Comparison of ENCODE assay signal across 8 cellular contexts in the genomic region with DNA sequence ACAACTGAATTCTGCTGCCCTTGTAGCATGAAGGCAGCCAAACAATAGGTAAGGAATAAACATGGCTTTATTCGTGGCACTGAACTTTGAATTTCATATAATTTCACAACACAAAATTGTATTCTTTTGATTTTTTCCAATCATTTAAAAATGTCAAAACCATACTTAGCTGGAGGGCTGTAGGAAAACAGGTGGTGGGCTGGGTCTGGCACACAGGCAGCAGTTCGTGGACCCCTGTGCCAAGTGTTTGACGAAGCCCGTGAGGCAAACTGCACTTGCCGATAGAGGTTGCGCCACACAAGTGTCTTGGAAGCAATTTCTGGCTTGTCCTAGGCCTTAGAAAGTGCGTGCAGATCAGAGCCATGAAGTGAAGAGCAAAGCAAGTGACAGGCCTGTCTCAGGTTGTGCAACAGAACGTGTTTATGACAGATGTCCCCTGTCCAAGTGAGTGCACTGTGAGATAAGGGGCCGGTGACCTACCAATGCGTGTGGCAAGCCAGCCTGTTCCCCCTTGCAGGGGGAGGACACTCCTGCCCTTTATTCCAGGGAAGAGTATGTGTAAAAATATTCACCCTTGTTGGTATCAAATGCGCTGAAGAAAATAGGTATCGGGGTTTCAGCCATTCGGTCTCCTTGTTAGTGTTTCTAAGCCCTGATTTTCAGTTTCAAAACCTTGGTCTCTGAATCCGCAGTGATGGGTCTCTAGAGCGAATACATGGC. TPM values are rescaled to one million over a fixed set of nuclear protein-coding genes. Genes with fewer than 3 reads are reported as not detected.
DNase-seq lines count a peak whose midpoint lies in the region; ATAC-seq and TF ChIP-seq lines count a peak whose summit lies in the region.

No MANE protein-coding gene starts in this region.

- peak overlapping the region; percentile 93 for H3K4me3 Mint-ChIP-seq in type B pancreatic cell

- peak; percentile 39 for ATAC-seq in HG03135 (IDR thresholded peaks at IDR 0.05; ENCODE audit: unreplicated experiment)
- ATAC-seq in GM18505 (IDR thresholded peaks at IDR 0.05; ENCODE audit: unreplicated experiment): no peak

- H4K5ac ChIP-seq in mesendoderm (ENCODE audit: low read length): no peak overlapping the region

- no peak for TF ChIP-seq POLR2A in GM18505 (IDR thresholded peaks at IDR 0.05; ENCODE audit: borderline replicate concordance, extremely low read depth, insufficient read depth, insufficient read length)

- no peaks in the 10 kb centered on the region for H3K9me3 Mint-ChIP-seq in type B pancreatic cell

- H3K79me1 ChIP-seq in mesendoderm (ENCODE audit: low read length): no peaks in the 10 kb centered on the region

- no peaks in the 10 kb centered on the region for H3K36me3 Mint-ChIP-seq in type B pancreatic cell

- no peak overlapping the region for H2BK5ac ChIP-seq in mesendoderm (ENCODE audit: low read length)

- H3K27me3 ChIP-seq in duodenal mucosa (ENCODE audit: control insufficient read depth in 1 of 2, insufficient read depth in 2 of 2, low read length in 2 of 2): no peaks in the 10 kb centered on the region
- H3K27me3 ChIP-seq in mesendoderm (ENCODE audit: insufficient read depth, low read length, poor library complexity): no peaks in the 10 kb centered on the region

- H3K9ac ChIP-seq in duodenal mucosa (ENCODE audit: low read depth in 1 of 2, low read length in 2 of 2): peak overlapping the region; percentile 75 to 84
- H3K9ac ChIP-seq in mesendoderm (ENCODE audit: low read length): peak overlapping the region; percentile 81

- H3K36me3 ChIP-seq in duodenal mucosa (ENCODE audit: control insufficient read depth in 1 of 2, insufficient read depth in 2 of 2, low read length in 2 of 2) (no peaks in the 10 kb centered on the region), mesendoderm (ENCODE audit: control insufficient read depth, insufficient read depth, low read length) (no peaks in the 10 kb centered on the region)

- no peak overlapping the region for H3K18ac ChIP-seq in mesendoderm (ENCODE audit: low read length)

- peak overlapping the region; percentile 94 for H3K4me2 ChIP-seq in mesendoderm (ENCODE audit: low read length)

- H2BK15ac ChIP-seq in mesendoderm (replicated peaks; ENCODE audit: low read depth): no peak overlapping the region

- no peak overlapping the region for H4K8ac ChIP-seq in mesendoderm (ENCODE audit: low read depth, low read length)

- H3K27me3 Mint-ChIP-seq in type B pancreatic cell: peaks cover 3% of the 10 kb centered on the region

- H3K27ac ChIP-seq in duodenal mucosa (ENCODE audit: low read depth, low read length): peak overlapping the region; percentile 90
- no peak overlapping the region for H3K27ac ChIP-seq in mesendoderm (ENCODE audit: low read depth, low read length)

- H2BK120ac ChIP-seq in mesendoderm (ENCODE audit: low read depth, low read length): no peak overlapping the region

- no peaks in the 10 kb centered on the region for H3K79me2 ChIP-seq in mesendoderm (ENCODE audit: control insufficient read depth, insufficient read depth, low read length)

- H3K4me3 ChIP-seq in duodenal mucosa (ENCODE audit: low read depth in 1 of 2, low read length in 2 of 2): peak overlapping the region; percentile 85 to 86
- H3K4me3 ChIP-seq in mesendoderm (ENCODE audit: low read length): peak overlapping the region; percentile 73

- H3K4me1 ChIP-seq in duodenal mucosa (ENCODE audit: control insufficient read depth in 1 of 2, insufficient read depth in 2 of 2, low read length in 2 of 2) (peaks cover 32 to 33% of the 10 kb centered on the region in 2 donors), mesendoderm (ENCODE audit: control insufficient read depth, low read depth, low read length) (no peaks in the 10 kb centered on the region)

- peaks cover 40% of the 10 kb centered on the region for H3K4me1 Mint-ChIP-seq in type B pancreatic cell (ENCODE audit: unreplicated experiment)

- peaks cover 0 to 6% of the 10 kb centered on the region in 2 donors for H3K9me3 ChIP-seq in duodenal mucosa (ENCODE audit: control insufficient read depth in 1 of 2, low read length in 2 of 2)

- no peak overlapping the region for H2AK5ac ChIP-seq in mesendoderm (ENCODE audit: low read length)

- H3K23ac ChIP-seq in mesendoderm (ENCODE audit: low read length): peak overlapping the region; percentile 80

- H3K56ac ChIP-seq in mesendoderm (ENCODE audit: low read length): peak overlapping the region; percentile 85

- DNase-seq in SKM-1 treated with dmso at 0.1 percent for 144 hours (lab: John Stamatoyannopoulos, UW; ENCODE audit: unreplicated experiment): peak; percentile 17
- no peak for DNase-seq in SKM-1 (lab: John Stamatoyannopoulos, UW; ENCODE audit: unreplicated experiment)
- DNase-seq in SK-N-DZ (ENCODE audit: low spot score): peak; percentile 50
- DNase-seq in mesendoderm: no peak
- no peak for DNase-seq in type B pancreatic cell (ENCODE audit: extremely low spot score, unreplicated experiment)

- H3K4ac ChIP-seq in mesendoderm (ENCODE audit: low read depth, low read length): no peak overlapping the region

- no CpG with 5 or more reads among the region's 15 CpGs for WGBS in mesendoderm (ENCODE audit: extremely low coverage, insufficient coverage, low lambda C conversion rate)

- no peak for TF ChIP-seq CTCF in type B pancreatic cell (conservative IDR thresholded peaks at IDR 0.05)

- H3K27ac Mint-ChIP-seq in type B pancreatic cell: peak overlapping the region; percentile 91

RNA-seq across cellular contexts. Expression of a gene that starts 0.8 kb away (rescaled TPM):
- polyA plus RNA-seq in SK-N-DZ (2014; cell fraction: cytosol; rRNA removed): 23.4 and 29.9 TPM in 2 replicates
- polyA plus RNA-seq in SK-N-DZ (2014; cell fraction: nucleus; rRNA removed): 13.2 and 15.7 TPM in 2 replicates
- polyA plus RNA-seq in mesendoderm (2013, experiment 1 of 2): 18.0 TPM
- 18.1 TPM for polyA plus RNA-seq in mesendoderm (2013, experiment 2 of 2)
- 26.4 and 35.2 TPM in 2 replicates for total RNA-seq in type B pancreatic cell (ENCODE audit: low replicate concordance)

RNA-seq across cellular contexts. Expression of a gene that starts 42.6 kb away (rescaled TPM):
- polyA plus RNA-seq in SK-N-DZ (2014; cell fraction: cytosol; rRNA removed): 0.20 TPM in 1 of 2 replicates, not detected in the other
- 0.59 and 0.65 TPM in 2 replicates for polyA plus RNA-seq in SK-N-DZ (2014; cell fraction: nucleus; rRNA removed)
- 0.08 TPM for polyA plus RNA-seq in mesendoderm (2013, experiment 1 of 2)
- polyA plus RNA-seq in mesendoderm (2013, experiment 2 of 2): 0.06 TPM
- total RNA-seq in type B pancreatic cell (ENCODE audit: low replicate concordance): 0.07 TPM in 1 of 2 replicates, not detected in the other

Comparison
In these comparisons a context has a peak if more than half of its experiments do, and no peak if none do; other contexts are left out.
1. DNase-seq: peak in SKM-1 treated with dmso at 0.1 percent for 144 hours (single experiment) and SK-N-DZ (single experiment); none in SKM-1 (single experiment), mesendoderm (single experiment) and type B pancreatic cell (single experiment).